Comparison of ENCODE assay signal across 11 cellular contexts in genomic region chr7:6453737-6454136, GRCh38. TPM values are rescaled to one million over a fixed set of nuclear protein-coding genes. Genes with fewer than 3 reads are reported as not detected.
A peak's percentile ranks its signal among the peaks of the same experiment; 100 is the strongest.
DNase-seq lines count a peak whose midpoint lies in the region; ATAC-seq and TF ChIP-seq lines count a peak whose summit lies in the region.
"Had no signal": no experiment of that assay in that cellular context is flagged by ENCODE, and none has a peak within 500 bp of the region (broad histone marks: within the 10 kb centered on the region; RNA-seq: fewer than 3 reads in every experiment).

No MANE protein-coding gene starts in this region.

- no peak overlapping the region for H3K18ac ChIP-seq in mesenchymal stem cell (ENCODE audit: low read depth in 1 of 2, low read length in 2 of 2)

- DNase-seq in CD4-positive, alpha-beta T cell, result no peak
- peak; percentile 66 for DNase-seq in LoVo (ENCODE audit: low spot score)
- peak; percentile 36 to 84 for DNase-seq in cardiac fibroblast (ENCODE audit: low read depth in 2 of 2)
- peak; percentile 82 for DNase-seq in mesenchymal stem cell
- no peak for DNase-seq in activated CD4-positive, alpha-beta T cell treated with anti-CD3 and anti-CD28 coated beads for 4 hours
- DNase-seq in NCI-H510A (lab: John Stamatoyannopoulos, UW), result no peak
- no peak for DNase-seq in NAMALWA (ENCODE audit: low spot score)
- DNase-seq in activated T-cell treated with anti-CD3 and anti-CD28 coated beads, Interleukin-2, amount 50 U/mL, for 48 hours, result no peak
- DNase-seq: activated CD8-positive, alpha-beta T cell treated with anti-CD3 and anti-CD28 coated beads, Interleukin-2, amount 10 ng/mL, durations not matched to agents 7 days and 5 days; effector CD8-positive, alpha-beta T cell; T-helper 1 cell had no signal

- no peak overlapping the region for H3K4me3 ChIP-seq in cardiac fibroblast (replicated peaks in 1 of 2; ENCODE audit: low read depth in 2 of 2, low read length in 2 of 2)
- H3K4me3 ChIP-seq in mesenchymal stem cell (ENCODE audit: insufficient read depth in 1 of 2, low read depth in 1 of 2, low read length in 2 of 2), result no peak overlapping the region

- H2BK120ac ChIP-seq in mesenchymal stem cell (ENCODE audit: low read depth, low read length), result no peak overlapping the region

- no peak overlapping the region for H2BK5ac ChIP-seq in mesenchymal stem cell (ENCODE audit: low read depth, low read length, poor library complexity, severe bottlenecking)

- H3K27ac ChIP-seq in CD4-positive, alpha-beta T cell (ENCODE audit: low read depth, low read length), result no peak overlapping the region
- H3K27ac ChIP-seq in mesenchymal stem cell (ENCODE audit: low read length, poor library complexity, severe bottlenecking), result peak overlapping the region; percentile 68

- CTCF ChIA-PET in CD4-positive, alpha-beta T cell (lab: Charles Lee), result no interaction called here

- H2AK5ac ChIP-seq in mesenchymal stem cell (ENCODE audit: low read length, severe bottlenecking), result no peak overlapping the region

- intact Hi-C loops in CD4-positive, alpha-beta T cell (cut with DNase I, micrococcal nuclease), result loop anchor here in 1 of 2 experiments (2.0 kb wide), 1 partner anchor 27 kb away; no protein-coding TSS in a partner anchor

- no peaks in the 10 kb centered on the region for H3K9me3 Mint-ChIP-seq in CD4-positive, alpha-beta T cell

- H3K4me3 Mint-ChIP-seq in CD4-positive, alpha-beta T cell, result peak overlapping the region; percentile 42
- H3K4me3 Mint-ChIP-seq: activated CD8-positive, alpha-beta T cell treated with anti-CD3 and anti-CD28 coated beads, Interleukin-2, amount 10 ng/mL, durations not matched to agents 7 days and 5 days had no signal

- no peaks in the 10 kb centered on the region for H3K36me3 Mint-ChIP-seq in CD4-positive, alpha-beta T cell (ENCODE audit: low read depth)

- H3K4ac ChIP-seq in mesenchymal stem cell (ENCODE audit: low read depth in 1 of 2, low read length in 2 of 2), result no peak overlapping the region

- H3K4me1 Mint-ChIP-seq in CD4-positive, alpha-beta T cell (ENCODE audit: low read depth), result no peaks in the 10 kb centered on the region

- H4K91ac ChIP-seq in mesenchymal stem cell (ENCODE audit: low read length), result no peak overlapping the region

- no peak overlapping the region for H3K9ac ChIP-seq in mesenchymal stem cell (ENCODE audit: low read length)

- POLR2A ChIA-PET in CD4-positive, alpha-beta T cell (lab: Charles Lee), result no interaction called here

- no peak overlapping the region for H4K8ac ChIP-seq in mesenchymal stem cell (ENCODE audit: low read length)

- no peak for TF ChIP-seq CTCF in CD4-positive, alpha-beta T cell (IDR thresholded peaks at IDR 0.05)
- no peak for TF ChIP-seq CTCF in cardiac fibroblast (IDR thresholded peaks at IDR 0.05; ENCODE audit: low read depth, low read length)

- H3K36me3 ChIP-seq in mesenchymal stem cell (ENCODE audit: control insufficient read depth in 1 of 2, insufficient read depth in 2 of 2, low read depth in 1 of 2, low read length in 2 of 2), result no peaks in the 10 kb centered on the region

- WGBS in mesenchymal stem cell, result 50% methylated on average over 2 of the region's 4 CpGs

- no peak overlapping the region for H3K14ac ChIP-seq in mesenchymal stem cell (ENCODE audit: low read length in 2 of 2)

- H3K23ac ChIP-seq in mesenchymal stem cell (ENCODE audit: low read length in 2 of 2), result no peak overlapping the region

- no peak overlapping the region for H2BK15ac ChIP-seq in mesenchymal stem cell (ENCODE audit: low read depth, poor library complexity, severe bottlenecking)

- H3K79me1 ChIP-seq in mesenchymal stem cell (replicated peaks; ENCODE audit: low read length, poor library complexity, severe bottlenecking), result no peaks in the 10 kb centered on the region

- H3K27me3 ChIP-seq in CD4-positive, alpha-beta T cell (ENCODE audit: control insufficient read depth, insufficient read depth, low read length), result no peaks in the 10 kb centered on the region
- no peaks in the 10 kb centered on the region for H3K27me3 ChIP-seq in mesenchymal stem cell (ENCODE audit: control insufficient read depth in 1 of 2, insufficient read depth in 1 of 2, low read length in 2 of 2)

- H3K27ac Mint-ChIP-seq in CD4-positive, alpha-beta T cell, result no peak overlapping the region
- H3K27ac Mint-ChIP-seq: activated CD8-positive, alpha-beta T cell treated with anti-CD3 and anti-CD28 coated beads, Interleukin-2, amount 10 ng/mL, durations not matched to agents 7 days and 5 days had no signal

- H2BK12ac ChIP-seq in mesenchymal stem cell (ENCODE audit: low read length in 2 of 2), result no peak overlapping the region

- no peak for ATAC-seq in CD4-positive, alpha-beta T cell (ENCODE audit: poor library complexity)
- ATAC-seq: activated CD8-positive, alpha-beta T cell treated with anti-CD3 and anti-CD28 coated beads, Interleukin-2, amount 10 ng/mL, durations not matched to agents 7 days and 5 days had no signal

- H3K27me3 Mint-ChIP-seq in CD4-positive, alpha-beta T cell, result no peaks in the 10 kb centered on the region

- no peaks in the 10 kb centered on the region for H3K9me3 ChIP-seq in CD4-positive, alpha-beta T cell (ENCODE audit: control insufficient read depth, low read length)
- no peaks in the 10 kb centered on the region for H3K9me3 ChIP-seq in mesenchymal stem cell (ENCODE audit: control insufficient read depth, low read length)

- no peak overlapping the region for H2AFZ ChIP-seq in mesenchymal stem cell (ENCODE audit: low read depth, low read length)

- peaks cover 3% of the 10 kb centered on the region for H3K4me1 ChIP-seq in mesenchymal stem cell (ENCODE audit: control insufficient read depth, insufficient read depth, low read depth, low read length)

- no peak overlapping the region for H3K4me2 ChIP-seq in mesenchymal stem cell (ENCODE audit: low read length, poor library complexity, severe bottlenecking)

RNA-seq across cellular contexts. Expression of gene DAGLB, which starts 6.0 kb away (rescaled TPM):
- 10 to 100 TPM; 22.0 to 22.9 TPM for total RNA-seq in CD4-positive, alpha-beta T cell
- polyA plus RNA-seq in mesenchymal stem cell (2013, experiment 1 of 2), result 6.1 TPM
- polyA plus RNA-seq in mesenchymal stem cell (2013, experiment 2 of 2), result 6.4 TPM

RNA-seq across cellular contexts. Expression of gene KDELR2, which starts 30.2 kb away (rescaled TPM):
- 10 to 100 TPM; 29.6 to 29.7 TPM for total RNA-seq in CD4-positive, alpha-beta T cell
- 287 TPM for polyA plus RNA-seq in mesenchymal stem cell (2013, experiment 1 of 2)
- 303 TPM for polyA plus RNA-seq in mesenchymal stem cell (2013, experiment 2 of 2)

Comparison
In these comparisons a context has a peak if more than half of its experiments do, and no peak if none do; other contexts are left out.
1. DNase-seq: peak in LoVo (single experiment), cardiac fibroblast (2 of 2) and mesenchymal stem cell (single experiment); none in CD4-positive, alpha-beta T cell (0 of 10), activated CD4-positive, alpha-beta T cell treated with anti-CD3 and anti-CD28 coated beads for 4 hours (0 of 2), NCI-H510A (single experiment), NAMALWA (single experiment) and activated T-cell treated with anti-CD3 and anti-CD28 coated beads, Interleukin-2, amount 50 U/mL, for 48 hours (0 of 2).